8 cellular contexts compared by ENCODE assay signal in genomic region chr19:45885556-45886426, GRCh38. TPM values are rescaled to one million over a fixed set of nuclear protein-coding genes. Genes with fewer than 3 reads are reported as not detected.
DNase-seq lines count a peak whose midpoint lies in the region; ATAC-seq and TF ChIP-seq lines count a peak whose summit lies in the region.

Gene IRF2BP1 (minus strand): TSS chr19:45886141. CDS start chr19:45885774, 367 bp downstream.

- TF ChIP-seq CTCF in GM12864 (IDR thresholded peaks at IDR 0.05; ENCODE audit: low read depth, low read length, missing control alignments): no peak
- TF ChIP-seq CTCF in progenitor cell of endocrine pancreas (IDR thresholded peaks at IDR 0.05; ENCODE audit: unreplicated experiment): no peak
- TF ChIP-seq CTCF in upper lobe of right lung (IDR thresholded peaks at IDR 0.05): no peak

- H3K4me3 ChIP-seq in GM12864 (ENCODE audit: low read depth, low read length) (peak within 1 kb of the TSS; percentile 60), upper lobe of right lung (peak within 1 kb of the TSS; percentile 72)

- H3K27me3 ChIP-seq in upper lobe of right lung: no peaks in the 10 kb centered on the region

- H3K9me3 ChIP-seq in upper lobe of right lung: no peaks in the 10 kb centered on the region

- peaks cover 7% of the 10 kb centered on the region for H3K36me3 Mint-ChIP-seq in T-helper 1 cell treated with Interleukin-12 subunit alpha and Interleukin-12 subunit beta and Interleukin-4 antibody, amounts not matched to agents 30 μg/mL and 1 μg/mL, for 36 hours (ENCODE audit: low read depth)
- peaks cover 4% of the 10 kb centered on the region for H3K36me3 Mint-ChIP-seq in progenitor cell of endocrine pancreas (ENCODE audit: insufficient read depth)

- peak within 1 kb of the TSS; percentile 92 for H3K27ac ChIP-seq in upper lobe of right lung

- no peaks in the 10 kb centered on the region for H3K36me3 ChIP-seq in upper lobe of right lung

- H3K9me3 Mint-ChIP-seq in T-helper 1 cell treated with Interleukin-12 subunit alpha and Interleukin-12 subunit beta and Interleukin-4 antibody, amounts not matched to agents 30 μg/mL and 1 μg/mL, for 36 hours: no peaks in the 10 kb centered on the region
- no peaks in the 10 kb centered on the region for H3K9me3 Mint-ChIP-seq in progenitor cell of endocrine pancreas (ENCODE audit: low read depth)

- peak within 1 kb of the TSS; percentile 97 for H3K4me3 Mint-ChIP-seq in T-helper 1 cell treated with Interleukin-12 subunit alpha and Interleukin-12 subunit beta and Interleukin-4 antibody, amounts not matched to agents 30 μg/mL and 1 μg/mL, for 36 hours
- H3K4me3 Mint-ChIP-seq in progenitor cell of endocrine pancreas (ENCODE audit: low read depth): peak within 1 kb of the TSS; percentile 94

- peak within 1 kb of the TSS; percentile 99 for H3K27ac Mint-ChIP-seq in T-helper 1 cell treated with Interleukin-12 subunit alpha and Interleukin-12 subunit beta and Interleukin-4 antibody, amounts not matched to agents 30 μg/mL and 1 μg/mL, for 36 hours
- H3K27ac Mint-ChIP-seq in progenitor cell of endocrine pancreas: peak within 1 kb of the TSS; percentile 99

- DNase-seq in GM12864 (ENCODE audit: low read depth) (peak; percentile 71), NCI-H187 (lab: John Stamatoyannopoulos, UW) (peak; percentile 83 to 84), amniotic epithelial cell (ENCODE audit: low read depth) (peak; percentile 89), left cardiac atrium (peak; percentile 94), progenitor cell of endocrine pancreas (ENCODE audit: low spot score, unreplicated experiment) (peak; percentile 80), upper lobe of right lung (peak; percentile 96)

- intact Hi-C loops in left cardiac atrium (cut with DNase I): no loop called here
- intact Hi-C loops in upper lobe of right lung (cut with DNase I): no loop called here

- H3K4me1 ChIP-seq in upper lobe of right lung: peaks cover 32% of the 10 kb centered on the region

- peaks cover 3% of the 10 kb centered on the region for H3K27me3 Mint-ChIP-seq in T-helper 1 cell treated with Interleukin-12 subunit alpha and Interleukin-12 subunit beta and Interleukin-4 antibody, amounts not matched to agents 30 μg/mL and 1 μg/mL, for 36 hours (ENCODE audit: low read depth)
- no peaks in the 10 kb centered on the region for H3K27me3 Mint-ChIP-seq in progenitor cell of endocrine pancreas

- H3K4me1 Mint-ChIP-seq in T-helper 1 cell treated with Interleukin-12 subunit alpha and Interleukin-12 subunit beta and Interleukin-4 antibody, amounts not matched to agents 30 μg/mL and 1 μg/mL, for 36 hours (ENCODE audit: low read depth): peaks cover 21% of the 10 kb centered on the region
- peaks cover 23% of the 10 kb centered on the region for H3K4me1 Mint-ChIP-seq in progenitor cell of endocrine pancreas (ENCODE audit: low read depth)

- ATAC-seq in HG02840 (IDR thresholded peaks at IDR 0.05; ENCODE audit: low FRiP score, unreplicated experiment) (peak; percentile 43), left cardiac atrium (peak; percentile 87 to 90), upper lobe of right lung (peak; percentile 81)

RNA-seq across cellular contexts. Expression of gene IRF2BP1, which starts in this region (rescaled TPM):
- total RNA-seq in left cardiac atrium (10 to 100 TPM; 18.3 to 21.3 TPM), progenitor cell of endocrine pancreas (30.4 and 35.0 TPM in 2 replicates), upper lobe of right lung (25.0 TPM)

Comparison
In these comparisons a context has a peak if more than half of its experiments do, and no peak if none do; other contexts are left out.
1. Peak in every context shown above with its lines: DNase-seq, ATAC-seq, H3K4me3 ChIP-seq and H3K27ac ChIP-seq.